25 cellular contexts compared by ENCODE assay signal in the genomic region with DNA sequence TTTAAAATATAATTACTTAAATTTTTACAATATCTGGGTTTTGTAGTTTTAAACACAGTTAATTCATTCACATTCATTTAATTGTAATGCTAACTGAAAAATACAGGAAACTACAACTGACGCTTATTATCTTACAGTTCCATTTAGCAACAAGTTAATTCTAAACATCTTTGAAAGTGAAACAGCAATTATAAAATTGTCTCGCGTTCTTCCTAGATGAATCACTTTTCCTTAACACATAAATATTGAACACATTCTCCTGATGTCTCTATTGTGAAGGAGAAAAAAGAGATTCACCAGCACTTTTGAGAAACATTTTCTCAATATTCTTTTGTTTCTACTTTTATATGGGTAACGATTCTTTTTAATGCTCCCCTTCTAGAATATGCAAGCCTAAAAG. TPM values are rescaled to one million over a fixed set of nuclear protein-coding genes. Genes with fewer than 3 reads are reported as not detected.
DNase-seq lines count a peak whose midpoint lies in the region; FAIRE-seq and TF ChIP-seq lines count a peak whose summit lies in the region.
"Had no signal": no experiment of that assay in that cellular context is flagged by ENCODE, and none has a peak within 500 bp of the region (broad histone marks: within the 10 kb centered on the region; RNA-seq: fewer than 3 reads in every experiment).

No MANE protein-coding gene starts in this region.

- H3K36me3 ChIP-seq in uterus: no peaks in the 10 kb centered on the region
- no peaks in the 10 kb centered on the region for H3K36me3 ChIP-seq in smooth muscle cell (ENCODE audit: low read depth)
- H3K36me3 ChIP-seq: thyroid gland had no signal

- H3F3A ChIP-seq in smooth muscle cell (ENCODE audit: low read depth): no peaks in the 10 kb centered on the region

- WGBS in smooth muscle cell (ENCODE audit: low lambda C conversion rate): 92% methylated on average over 4 of the region's 4 CpGs

- no peak overlapping the region for H3K9ac ChIP-seq in smooth muscle cell (ENCODE audit: low read depth)

- H3K27ac ChIP-seq in uterus: peak overlapping the region; percentile 40 to 60
- H3K27ac ChIP-seq in smooth muscle cell (ENCODE audit: low read depth): no peak overlapping the region
- H3K27ac ChIP-seq: thyroid gland had no signal

- no peaks in the 10 kb centered on the region for H3K79me2 ChIP-seq in smooth muscle cell (ENCODE audit: low read depth)

- TF ChIP-seq POLR2A in uterus (IDR thresholded peaks at IDR 0.05): no peak

- H3K4me1 ChIP-seq in uterus (peaks cover 0 to 7% of the 10 kb centered on the region in 2 donors), smooth muscle cell (ENCODE audit: low read depth) (no peaks in the 10 kb centered on the region)
- H3K4me1 ChIP-seq: thyroid gland had no signal

- DNase-seq in GM03348 (ENCODE audit: low spot score) (peak; percentile 48), RCC 7860 (ENCODE audit: low spot score) (no peak), fibroblast of peridontal ligament (ENCODE audit: extremely low read depth) (peak; percentile 46), uterus (no peak), inferior parietal cortex (ENCODE audit: extremely low spot score) (no peak), Ammon's horn (ENCODE audit: low spot score) (no peak), smooth muscle cell (lab: John Stamatoyannopoulos, UW; ENCODE audit: unreplicated experiment) (no peak)
- DNase-seq: activated CD4-positive, CD25-positive, alpha-beta regulatory T cell treated with anti-CD3 and anti-CD28 coated beads, Interleukin-2, amount 50 U/mL, for 72 hours; activated naive CD4-positive, alpha-beta T cell treated with Interleukin-2 at 50 U/mL for 16 hours; activated T-cell treated with anti-CD3 and anti-CD28 coated beads, Interleukin-2, amount 50 U/mL, for 4 hours; amniotic stem cell; cortex of kidney; DMS79; foreskin melanocyte; GOT3; hippocampal formation; NCI-H146; NCI-H2171; NCI-H526 treated with DMSO at 0.1 percent for 48 hours; SHP77; stimulated activated CD4-positive, alpha-beta T cell treated with anti-CD3 and anti-CD28 coated beads, Interleukin-4, amount 100 ng/mL, for 1 hour; stimulated activated naive CD4-positive, alpha-beta T cell treated with Interleukin-2 at 50 U/mL for 16 hours; thyroid gland had no signal

- no peak overlapping the region for H2AFZ ChIP-seq in smooth muscle cell (ENCODE audit: low read depth)

- peak; percentile 71 for FAIRE-seq in RCC 7860 (lab: Jason Lieb, UNC)
- FAIRE-seq: bronchial epithelial cell had no signal

- no peak for TF ChIP-seq CTCF in uterus (IDR thresholded peaks at IDR 0.05)
- TF ChIP-seq CTCF in smooth muscle cell (IDR thresholded peaks at IDR 0.05; ENCODE audit: borderline replicate concordance, insufficient read depth, poor library complexity, severe bottlenecking): no peak

- no peaks in the 10 kb centered on the region for H3K9me3 ChIP-seq in uterus
- no peaks in the 10 kb centered on the region for H3K9me3 ChIP-seq in smooth muscle cell (replicated peaks; ENCODE audit: low read depth)
- H3K9me3 ChIP-seq: thyroid gland had no signal

- no peak overlapping the region for H3K4me2 ChIP-seq in smooth muscle cell

- H3K4me3 ChIP-seq in uterus (peak overlapping the region in 1 of 2 donors; percentile 2), smooth muscle cell (no peak overlapping the region)
- H3K4me3 ChIP-seq: thyroid gland had no signal

- no peaks in the 10 kb centered on the region for H3K27me3 ChIP-seq in uterus
- no peaks in the 10 kb centered on the region for H3K27me3 ChIP-seq in smooth muscle cell (ENCODE audit: low read depth)
- H3K27me3 ChIP-seq: thyroid gland had no signal

- H4K20me1 ChIP-seq in smooth muscle cell (ENCODE audit: low read depth): no peaks in the 10 kb centered on the region

- intact Hi-C loops in uterus (cut with DNase I; ENCODE audit: low total_unique reads): no loop called here

RNA-seq across cellular contexts. Expression of a gene that starts 6.4 kb away (rescaled TPM):
- 10 to 100 TPM; 13.8 to 64.0 (median 23.2) TPM for total RNA-seq in uterus
- total RNA-seq in smooth muscle cell: 6.3 and 6.8 TPM in 2 replicates
- polyA plus RNA-seq in smooth muscle cell: 2.9 and 3.0 TPM in 2 replicates
- total RNA-seq: activated CD8-positive, alpha-beta memory T cell treated with anti-CD3 and anti-CD28 coated beads for 36 hours; activated T-cell treated with anti-CD3 and anti-CD28 coated beads, Interleukin-2, amount 50 U/mL, for 4 hours had no signal

Comparison
In these comparisons a context has a peak if more than half of its experiments do, and no peak if none do; other contexts are left out.
1. DNase-seq: peak in GM03348 (single experiment) and fibroblast of peridontal ligament (single experiment); none in RCC 7860 (single experiment), uterus (0 of 2), inferior parietal cortex (single experiment), Ammon's horn (single experiment) and smooth muscle cell (single experiment).